In genomic region chr5:140840978-140841962, GRCh38 we compare ENCODE assay signal across 10 cellular contexts.
DNase-seq lines count a peak whose midpoint lies in the region; ATAC-seq lines count a peak whose summit lies in the region.
"Had no signal": no experiment of that assay in that cellular context is flagged by ENCODE, and none has a peak within 500 bp of the region (broad histone marks: within the 10 kb centered on the region; RNA-seq: fewer than 3 reads in every experiment).

TSS of gene PCDHA8 (plus strand) at chr5:140841187. CDS start at chr5:140841322, 135 bp downstream.

- H3K9me3 Mint-ChIP-seq in activated naive CD8-positive, alpha-beta T cell treated with anti-CD3 and anti-CD28 coated beads, Interleukin-2, amount 50 U/mL, for 24 hours: peaks cover 18% of the 10 kb centered on the region

- ATAC-seq in activated naive CD8-positive, alpha-beta T cell treated with anti-CD3 and anti-CD28 coated beads, Interleukin-2, amount 50 U/mL, for 24 hours: no peak
- no peak for ATAC-seq in HG02759 (IDR thresholded peaks at IDR 0.05; ENCODE audit: unreplicated experiment)
- no peak for ATAC-seq in GM21825 (IDR thresholded peaks at IDR 0.05; ENCODE audit: unreplicated experiment)

- peak; percentile 3 to 41 for DNase-seq in NCI-H526 (lab: John Stamatoyannopoulos, UW)
- no peak for DNase-seq in NCI-H526 treated with DMSO at 0.1 percent for 48 hours (lab: John Stamatoyannopoulos, UW)
- DNase-seq in NCI-H1694 (lab: John Stamatoyannopoulos, UW): peak; percentile 38
- DNase-seq in activated naive CD8-positive, alpha-beta T cell treated with anti-CD3 and anti-CD28 coated beads, Interleukin-2, amount 50 U/mL, for 24 hours: peak; percentile 12
- DNase-seq in midbrain (lab: John Stamatoyannopoulos, UW): peak; percentile 40
- DNase-seq in activated naive CD4-positive, alpha-beta T cell treated with anti-CD3 and anti-CD28 coated beads, Interleukin-2, amount 50 U/mL, for 16 hours: no peak
- DNase-seq: Right ventricle myocardium superior had no signal

- peaks cover 10% of the 10 kb centered on the region for H3K36me3 Mint-ChIP-seq in activated naive CD8-positive, alpha-beta T cell treated with anti-CD3 and anti-CD28 coated beads, Interleukin-2, amount 50 U/mL, for 24 hours (ENCODE audit: low read depth)

- H3K27ac Mint-ChIP-seq in activated naive CD8-positive, alpha-beta T cell treated with anti-CD3 and anti-CD28 coated beads, Interleukin-2, amount 50 U/mL, for 24 hours: no peak within 1 kb of the TSS
- H3K27ac Mint-ChIP-seq: nephron had no signal

- H3K4me1 Mint-ChIP-seq in activated naive CD8-positive, alpha-beta T cell treated with anti-CD3 and anti-CD28 coated beads, Interleukin-2, amount 50 U/mL, for 24 hours: no peaks in the 10 kb centered on the region
- H3K4me1 Mint-ChIP-seq: nephron had no signal

- H3K27me3 Mint-ChIP-seq in activated naive CD8-positive, alpha-beta T cell treated with anti-CD3 and anti-CD28 coated beads, Interleukin-2, amount 50 U/mL, for 24 hours: peaks cover 18% of the 10 kb centered on the region

- H3K4me3 Mint-ChIP-seq in activated naive CD8-positive, alpha-beta T cell treated with anti-CD3 and anti-CD28 coated beads, Interleukin-2, amount 50 U/mL, for 24 hours: no peak within 1 kb of the TSS
- H3K4me3 Mint-ChIP-seq: nephron had no signal

Comparison
In these comparisons a context has a peak if more than half of its experiments do, and no peak if none do; other contexts are left out.
1. DNase-seq: peak in NCI-H526 (2 of 2), NCI-H1694 (single experiment), activated naive CD8-positive, alpha-beta T cell treated with anti-CD3 and anti-CD28 coated beads, Interleukin-2, amount 50 U/mL, for 24 hours (single experiment) and midbrain (single experiment); none in NCI-H526 treated with DMSO at 0.1 percent for 48 hours (single experiment) and activated naive CD4-positive, alpha-beta T cell treated with anti-CD3 and anti-CD28 coated beads, Interleukin-2, amount 50 U/mL, for 16 hours (single experiment).